Comparison of ENCODE assay signal across 31 cellular contexts in the genomic region with DNA sequence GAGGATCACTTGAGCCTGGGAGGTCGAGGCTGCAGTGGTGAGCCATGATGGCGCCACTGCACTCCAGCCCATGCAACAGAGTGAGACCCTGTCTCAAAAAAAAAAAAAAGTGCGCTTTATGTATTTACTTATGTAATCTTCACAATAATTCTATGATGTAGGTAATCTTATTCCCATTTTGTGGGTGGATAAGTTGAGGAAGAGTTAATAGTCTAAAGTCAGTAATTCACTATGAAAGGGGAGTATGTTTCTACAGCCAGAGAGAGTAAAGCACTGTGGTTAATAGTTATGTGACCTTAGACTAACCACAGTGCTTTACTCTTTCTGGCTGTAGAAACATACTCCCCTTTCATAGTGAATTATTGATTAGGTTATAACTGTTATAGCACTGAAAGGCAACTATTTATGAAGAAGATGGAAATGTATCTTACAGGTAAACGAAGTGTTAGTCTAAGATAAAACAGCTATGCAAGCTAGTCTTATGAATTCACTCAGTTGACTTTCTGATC. TPM values are rescaled to one million over a fixed set of nuclear protein-coding genes. Genes with fewer than 3 reads are reported as not detected.
DNase-seq lines count a peak whose midpoint lies in the region; ATAC-seq, FAIRE-seq and TF ChIP-seq lines count a peak whose summit lies in the region.
"Had no signal": no experiment of that assay in that cellular context is flagged by ENCODE, and none has a peak within 500 bp of the region (broad histone marks: within the 10 kb centered on the region; RNA-seq: fewer than 3 reads in every experiment).

No MANE protein-coding gene starts in this region.

- no peak overlapping the region for H3K27ac ChIP-seq in foreskin keratinocyte
- H3K27ac ChIP-seq: hepatocyte, RWPE1, SK-N-MC, skin epidermis, upper lobe of right lung had no signal

- H3K27me3 ChIP-seq in foreskin keratinocyte = no peaks in the 10 kb centered on the region
- H3K27me3 ChIP-seq: hepatocyte, upper lobe of right lung had no signal

- intact Hi-C loops in posterior cingulate gyrus (cut with DNase I) = no loop called here

- no peak for TF ChIP-seq CTCF in foreskin keratinocyte (conservative IDR thresholded peaks at IDR 0.05)

- DNase-seq in GM19239 (ENCODE audit: insufficient read length, low spot score) (no peak), posterior cingulate gyrus (no peak), foreskin keratinocyte (no peak), kidney tubule cell (ENCODE audit: low spot score) (no peak)
- DNase-seq: activated CD4-positive, alpha-beta T cell treated with anti-CD3 and anti-CD28 coated beads for 36 hours; activated naive CD4-positive, alpha-beta T cell treated with anti-CD3 and anti-CD28 coated beads for 36 hours; activated T-cell treated with anti-CD3 and anti-CD28 coated beads, Interleukin-2, amount 50 U/mL, for 4 hours; CD8-positive, alpha-beta T cell; cortex of kidney; DMS153; foreskin melanocyte; mesendoderm; NCI-H1092; NCI-H2029; NCI-H2227 treated with DMSO at 0.1 percent for 48 hours; NCI-H69; stimulated activated CD4-positive, alpha-beta T cell treated with anti-CD3 and anti-CD28 coated beads, Interleukin-1b, Interleukin-23, amount 100 ng/mL, for 48 hours; T-helper 2 cell; upper lobe of right lung had no signal

- peak overlapping the region; percentile 44; the same call in 1 of the 2 replicates for H3K4me3 ChIP-seq in GM08714 (ENCODE audit: low read length)
- H3K4me3 ChIP-seq: hepatocyte, SK-N-MC, skin epidermis, upper lobe of right lung had no signal

- ATAC-seq in HG02678 (IDR thresholded peaks at IDR 0.05; ENCODE audit: unreplicated experiment) (peak; percentile 59), HG03521 (IDR thresholded peaks at IDR 0.05; ENCODE audit: unreplicated experiment) (peak; percentile 43), foreskin keratinocyte (no peak), HG02884 (IDR thresholded peaks at IDR 0.05; ENCODE audit: unreplicated experiment) (no peak)
- ATAC-seq: activated CD4-positive, alpha-beta T cell treated with anti-CD3 and anti-CD28 coated beads for 36 hours; activated T-cell treated with anti-CD3 and anti-CD28 coated beads, Interleukin-2, amount 50 U/mL, for 4 hours; CD8-positive, alpha-beta T cell; esophagus mucosa; HCT116; left lobe of liver; upper lobe of right lung had no signal

- peak; percentile 64 for FAIRE-seq in GM19239 (lab: Jason Lieb, UNC)
- FAIRE-seq: A204.1 had no signal

- no peaks in the 10 kb centered on the region for H3K4me1 ChIP-seq in foreskin keratinocyte
- H3K4me1 ChIP-seq: upper lobe of right lung had no signal

RNA-seq across cellular contexts. Expression of a gene that starts 11.9 kb away (rescaled TPM):
- 29.1 and 29.7 TPM in 2 replicates for total RNA-seq in foreskin keratinocyte
- 8.6 and 11.1 TPM in 2 replicates for polyA plus RNA-seq in foreskin keratinocyte

RNA-seq across cellular contexts. Expression of a gene that starts 45.8 kb away (rescaled TPM):
- total RNA-seq in foreskin keratinocyte = 659 and 667 TPM in 2 replicates
- 234 and 277 TPM in 2 replicates for polyA plus RNA-seq in foreskin keratinocyte

Comparison
In these comparisons a context has a peak if more than half of its experiments do, and no peak if none do; other contexts are left out.
1. ATAC-seq: peak in HG02678 (single experiment) and HG03521 (single experiment); none in foreskin keratinocyte (single experiment) and HG02884 (single experiment).